8 cellular contexts compared by ENCODE assay signal in genomic region chr18:36130883-36131653, GRCh38. TPM values are rescaled to one million over a fixed set of nuclear protein-coding genes. Genes with fewer than 3 reads are reported as not detected.
DNase-seq lines count a peak whose midpoint lies in the region; ATAC-seq and TF ChIP-seq lines count a peak whose summit lies in the region.

No MANE protein-coding gene starts in this region.

- peaks cover 48% of the 10 kb centered on the region for H4K20me1 ChIP-seq in osteoblast (ENCODE audit: insufficient read depth, low read length)

- no peaks in the 10 kb centered on the region for H3K36me3 ChIP-seq in Caco-2 (ENCODE audit: control insufficient read depth, insufficient read depth, low read length)
- peaks cover 4% of the 10 kb centered on the region for H3K36me3 ChIP-seq in effector memory CD4-positive, alpha-beta T cell (ENCODE audit: control insufficient read depth, insufficient read depth, low read length)
- H3K36me3 ChIP-seq in osteoblast (ENCODE audit: insufficient read depth, low read length) = peaks cover 17% of the 10 kb centered on the region

- H3K27me3 ChIP-seq in Caco-2 (replicated peaks; ENCODE audit: control insufficient read depth, insufficient read depth, low read length) = no peaks in the 10 kb centered on the region
- no peaks in the 10 kb centered on the region for H3K27me3 ChIP-seq in effector memory CD4-positive, alpha-beta T cell (replicated peaks; ENCODE audit: control insufficient read depth, insufficient read depth, low read length, poor library complexity, severe bottlenecking)
- H3K27me3 ChIP-seq in osteoblast (ENCODE audit: insufficient read depth, low read length) = no peaks in the 10 kb centered on the region

- peak overlapping the region; percentile 81 for H3K4me3 Mint-ChIP-seq in Caco-2 (ENCODE audit: unreplicated experiment)

- H3K27ac ChIP-seq in effector memory CD4-positive, alpha-beta T cell (ENCODE audit: insufficient read depth, low read length, poor library complexity, severe bottlenecking) = no peak overlapping the region
- peak overlapping the region; percentile 97 for H3K27ac ChIP-seq in osteoblast (ENCODE audit: low read depth, low read length)

- TF ChIP-seq CTCF in Caco-2 (IDR thresholded peaks at IDR 0.05; ENCODE audit: insufficient read depth in 1 of 2, low read depth in 1 of 2, low read length in 1 of 2, severe bottlenecking in 1 of 2, unreplicated experiment in 1 of 2) (no peak), osteoblast (IDR thresholded peaks at IDR 0.05; ENCODE audit: extremely low read depth, low read depth, low read length) (no peak)

- intact Hi-C loops in Caco-2 (cut with micrococcal nuclease; ENCODE audit: unreplicated experiment) = no loop called here

- DNase-seq in Caco-2 = no peak
- peak; percentile 40 for DNase-seq in MV-4-11 (lab: John Stamatoyannopoulos, UW)
- no peak for DNase-seq in effector memory CD4-positive, alpha-beta T cell
- peak; percentile 38 for DNase-seq in osteoblast (ENCODE audit: insufficient read length, low spot score, missing footprints)
- no peak for DNase-seq in activated gamma-delta T cell (lab: John Stamatoyannopoulos, UW)
- DNase-seq in SKM-1 (lab: John Stamatoyannopoulos, UW; ENCODE audit: unreplicated experiment) = no peak

- ATAC-seq in GM19463 (IDR thresholded peaks at IDR 0.05; ENCODE audit: unreplicated experiment) (no peak), HG02623 (IDR thresholded peaks at IDR 0.05; ENCODE audit: unreplicated experiment) (no peak)

- CTCF ChIA-PET in Caco-2 (lab: Charles Lee) = no interaction called here

- H3K79me2 ChIP-seq in osteoblast (ENCODE audit: insufficient read depth, low read length) = peaks cover 81% of the 10 kb centered on the region

- no peak overlapping the region for H3K27ac Mint-ChIP-seq in Caco-2 (ENCODE audit: unreplicated experiment)

- no peak overlapping the region for H2AFZ ChIP-seq in osteoblast (ENCODE audit: low read length)

- H3K9me3 ChIP-seq in Caco-2 (no peaks in the 10 kb centered on the region), osteoblast (ENCODE audit: low read depth, low read length) (no peaks in the 10 kb centered on the region)
- no peaks in the 10 kb centered on the region for H3K9me3 ChIP-seq in effector memory CD4-positive, alpha-beta T cell (ENCODE audit: control insufficient read depth, low read length)

- H3K4me2 ChIP-seq in osteoblast (ENCODE audit: insufficient read depth, low read length) = peak overlapping the region; percentile 95

- H3K9me3 Mint-ChIP-seq in Caco-2 (ENCODE audit: unreplicated experiment) = no peaks in the 10 kb centered on the region

- H3K27me3 Mint-ChIP-seq in Caco-2 (ENCODE audit: insufficient read depth, unreplicated experiment) = no peaks in the 10 kb centered on the region

- H3K4me1 ChIP-seq in Caco-2 = 0 out of 2 replicates have a peak, but pooled peaks cover 3% of the 10 kb centered on the region
- peaks cover 33% of the 10 kb centered on the region for H3K4me1 ChIP-seq in effector memory CD4-positive, alpha-beta T cell (ENCODE audit: control insufficient read depth, insufficient read depth, low read length, poor library complexity, severe bottlenecking)
- peaks cover 20% of the 10 kb centered on the region for H3K4me1 ChIP-seq in osteoblast (ENCODE audit: insufficient read depth, low read length)

- H3K36me3 Mint-ChIP-seq in Caco-2 (ENCODE audit: insufficient read depth, unreplicated experiment) = peaks cover 9% of the 10 kb centered on the region

- H3K4me3 ChIP-seq in Caco-2 (ENCODE audit: low read depth, low read length) = peak overlapping the region; percentile 79
- H3K4me3 ChIP-seq in effector memory CD4-positive, alpha-beta T cell (ENCODE audit: insufficient read depth, low read depth, low read length, poor library complexity, severe bottlenecking) = peak overlapping the region; percentile 99
- H3K4me3 ChIP-seq in osteoblast (ENCODE audit: insufficient read depth, low read length) = peak overlapping the region; percentile 95

- H3K4me1 Mint-ChIP-seq in Caco-2 (ENCODE audit: low read depth, unreplicated experiment) = peaks cover 5% of the 10 kb centered on the region

- POLR2A ChIA-PET in Caco-2 (lab: Charles Lee) = interaction anchor here (0.5 kb wide), 1 partner anchor 16 kb away, joined by 6 read pairs; no protein-coding TSS in a partner anchor

- no TSS peak for BruUV-seq in Caco-2 (replicated peaks; lab: Mats Ljungman, UMichigan)

RNA-seq across cellular contexts. Expression of gene ELP2, which starts 1.4 kb away (rescaled TPM):
- total RNA-seq in Caco-2 (2022) (43.2 and 45.9 TPM in 2 replicates), osteoblast (125 and 140 TPM in 2 replicates)

RNA-seq across cellular contexts. Expression of gene SLC39A6, which starts 1.9 kb away (rescaled TPM):
- total RNA-seq in Caco-2 (2022) (19.5 and 20.1 TPM in 2 replicates), osteoblast (133 and 144 TPM in 2 replicates)

RNA-seq across cellular contexts. Expression of gene MOCOS, which starts 56.2 kb away (rescaled TPM):
- total RNA-seq in Caco-2 (2022) (4.1 and 5.5 TPM in 2 replicates), osteoblast (14.4 and 19.9 TPM in 2 replicates)

Comparison
In these comparisons a context has a peak if more than half of its experiments do, and no peak if none do; other contexts are left out.
1. DNase-seq: peak in MV-4-11 (single experiment) and osteoblast (single experiment); none in Caco-2 (0 of 2), effector memory CD4-positive, alpha-beta T cell (0 of 3), activated gamma-delta T cell (single experiment) and SKM-1 (single experiment).
2. Peak in every context shown above with its lines, with median percentiles within 50 percentile points of each other: H3K4me3 ChIP-seq.